Comparison of ENCODE assay signal across 9 cellular contexts in genomic region chr1:150551784-150552691, GRCh38. TPM values are rescaled to one million over a fixed set of nuclear protein-coding genes. Genes with fewer than 3 reads are reported as not detected.
DNase-seq lines count a peak whose midpoint lies in the region; ATAC-seq and TF ChIP-seq lines count a peak whose summit lies in the region.
"Had no signal": no experiment of that assay in that cellular context is flagged by ENCODE, and none has a peak within 500 bp of the region (broad histone marks: within the 10 kb centered on the region; RNA-seq: fewer than 3 reads in every experiment).

No MANE protein-coding gene starts in this region.

- peak overlapping the region; percentile 63 for H3K4me2 ChIP-seq in GM23248 (ENCODE audit: unreplicated experiment)

- no peak overlapping the region for H2AFZ ChIP-seq in GM23248

- peaks cover 4 to 27% of the 10 kb centered on the region in 2 donors for H3K4me1 Mint-ChIP-seq in natural killer cell

- H3K27me3 ChIP-seq in GM23248 (replicated peaks; ENCODE audit: insufficient read depth), result no peaks in the 10 kb centered on the region

- H3K27ac ChIP-seq in GM23248, result peak overlapping the region; percentile 86

- no peak overlapping the region for H3K4me3 Mint-ChIP-seq in natural killer cell

- peak overlapping the region; percentile 16; the same call in 1 of the 2 replicates for H3K4me3 ChIP-seq in GM23248
- H3K4me3 ChIP-seq in fibroblast of mammary gland (ENCODE audit: control insufficient read depth, low read depth, low read length), result no peak overlapping the region

- TF ChIP-seq CTCF in fibroblast of mammary gland (conservative IDR thresholded peaks at IDR 0.05; ENCODE audit: control insufficient read depth, insufficient read depth, low read depth, low read length), result no peak
- TF ChIP-seq CTCF in natural killer cell (IDR thresholded peaks at IDR 0.05), result no peak
- TF ChIP-seq CTCF in GM10266 (IDR thresholded peaks at IDR 0.05; ENCODE audit: control insufficient read depth, insufficient read depth, low read depth, missing control alignments), result no peak

- H3K36me3 ChIP-seq in GM23248 (ENCODE audit: low read depth), result 0 out of 2 replicates have a peak, but pooled peaks cover 3% of the 10 kb centered on the region

- H3K9me3 Mint-ChIP-seq in natural killer cell, result no peaks in the 10 kb centered on the region

- H3K36me3 Mint-ChIP-seq in natural killer cell, result no peaks in the 10 kb centered on the region

- in situ Hi-C loops in GM23248 (cut with MboI), result no loop called here

- H4K20me1 ChIP-seq in GM23248 (ENCODE audit: insufficient read depth), result no peaks in the 10 kb centered on the region

- H3K9me2 ChIP-seq in GM23248 (ENCODE audit: insufficient read depth), result no peaks in the 10 kb centered on the region

- H3K79me2 ChIP-seq in GM23248 (ENCODE audit: insufficient read depth), result 0 out of 2 replicates have a peak, but pooled peaks cover 3% of the 10 kb centered on the region

- H3K27me3 Mint-ChIP-seq in natural killer cell (ENCODE audit: low read depth in 2 of 2), result peaks cover 0 to 7% of the 10 kb centered on the region in 2 donors

- peak overlapping the region in 1 of 2 donors; percentile 27 for H3K27ac Mint-ChIP-seq in natural killer cell

- H3K9me3 ChIP-seq in GM23248 (ENCODE audit: low read depth), result no peaks in the 10 kb centered on the region

- H3F3A ChIP-seq in GM23248 (ENCODE audit: insufficient read depth), result peaks cover 20% of the 10 kb centered on the region

- DNase-seq in GM23248, result peak; percentile 96
- DNase-seq in SKM-1 treated with dmso at 0.1 percent for 144 hours (lab: John Stamatoyannopoulos, UW; ENCODE audit: unreplicated experiment), result peak; percentile 99
- DNase-seq in fibroblast of mammary gland (ENCODE audit: low read depth), result peak; percentile 96
- DNase-seq in natural killer cell, result no peak
- DNase-seq in GM10266 (ENCODE audit: extremely low spot score), result no peak
- DNase-seq in activated CD4-positive, alpha-beta T cell treated with anti-CD3 and anti-CD28 coated beads, Interleukin-2, amount 50 U/mL, for 48 hours, result no peak

- H3K9ac ChIP-seq in GM23248, result peak overlapping the region; percentile 85

- intact Hi-C loops in natural killer cell (cut with micrococcal nuclease), result no loop called here

- peaks cover 29% of the 10 kb centered on the region for H3K4me1 ChIP-seq in GM23248 (ENCODE audit: insufficient read depth)

- 16 to 20% methylated on average over 8 to 10 of the region's 10 CpGs for WGBS in GM23248 (ENCODE audit: low coverage in 1 of 2, low lambda C conversion rate in 2 of 2, missing lambda C conversion rate in 2 of 2), 2 experiments

- ATAC-seq in natural killer cell (peak; percentile 16 to 65 (median 43)), GM18502 (IDR thresholded peaks at IDR 0.05; ENCODE audit: poor library complexity, unreplicated experiment) (no peak), HG02798 (IDR thresholded peaks at IDR 0.05; ENCODE audit: poor library complexity, unreplicated experiment) (no peak)

RNA-seq across cellular contexts. Expression of gene ADAMTSL4, which starts 2.8 kb away (rescaled TPM):
- total RNA-seq in GM23248 (2014; rRNA removed; shearing (Covaris generic)), result 27.6 and 27.9 TPM in 2 replicates
- polyA plus RNA-seq in GM23248 (2016; fragmentation: Nextera tagmentation; extraction: Ambion mirVana), result 45.4 TPM in 2 replicates
- 1 to 10 TPM; 1.7 to 2.9 (median 2.9) TPM for total RNA-seq in natural killer cell

RNA-seq across cellular contexts. Expression of gene MCL1, which starts 27.4 kb away (rescaled TPM):
- 307 and 310 TPM in 2 replicates for total RNA-seq in GM23248 (2014; rRNA removed; shearing (Covaris generic))
- 79.0 and 84.7 TPM in 2 replicates for polyA plus RNA-seq in GM23248 (2016; fragmentation: Nextera tagmentation; extraction: Ambion mirVana)
- total RNA-seq in natural killer cell, result 1,000 to 10,000 TPM in 1 of 3 donors, 100 to 1,000 TPM in 2; 929 to 1,396 (median 938) TPM

RNA-seq across cellular contexts. Expression of gene FALEC, which starts 36.5 kb away (rescaled TPM):
- total RNA-seq in GM23248 (2014; rRNA removed; shearing (Covaris generic)), result not detected in 2 replicates
- 0.49 and 0.71 TPM in 2 replicates for polyA plus RNA-seq in GM23248 (2016; fragmentation: Nextera tagmentation; extraction: Ambion mirVana)
- total RNA-seq in natural killer cell, result not detected
- total RNA-seq: glomerular endothelial cell had no signal

RNA-seq across cellular contexts. Expression of gene ECM1, which starts 44.1 kb away (rescaled TPM):
- 133 and 160 TPM in 2 replicates for total RNA-seq in GM23248 (2014; rRNA removed; shearing (Covaris generic))
- 282 and 291 TPM in 2 replicates for polyA plus RNA-seq in GM23248 (2016; fragmentation: Nextera tagmentation; extraction: Ambion mirVana)
- under 1 TPM in 2 of 3 donors, not detected in 1; 0.42 to 0.43 TPM for total RNA-seq in natural killer cell

Comparison
In these comparisons a context has a peak if more than half of its experiments do, and no peak if none do; other contexts are left out.
1. DNase-seq: peak in GM23248 (single experiment), SKM-1 treated with dmso at 0.1 percent for 144 hours (single experiment) and fibroblast of mammary gland (single experiment); none in natural killer cell (single experiment), GM10266 (single experiment) and activated CD4-positive, alpha-beta T cell treated with anti-CD3 and anti-CD28 coated beads, Interleukin-2, amount 50 U/mL, for 48 hours (0 of 2).
2. ATAC-seq: peak in natural killer cell (3 of 3); none in GM18502 (single experiment) and HG02798 (single experiment).